ENCODE assay signal across 8 cellular contexts in genomic region chr9:6955251-6955921, GRCh38.
A peak's percentile ranks its signal among the peaks of the same experiment; 100 is the strongest.
DNase-seq lines count a peak whose midpoint lies in the region; ATAC-seq lines count a peak whose summit lies in the region.

No MANE protein-coding gene starts in this region.

- no peak overlapping the region for H3K4me3 ChIP-seq in GM23248

- H3K9ac ChIP-seq in GM23248, result no peak overlapping the region

- H3K27me3 ChIP-seq in GM23248 (replicated peaks; ENCODE audit: insufficient read depth), result no peaks in the 10 kb centered on the region

- intact Hi-C loops in left ventricle myocardium superior (cut with micrococcal nuclease), result no loop called here

- no peaks in the 10 kb centered on the region; the same call in 1 of the 2 replicates for H4K20me1 ChIP-seq in GM23248 (ENCODE audit: insufficient read depth)

- no peak overlapping the region for H2AFZ ChIP-seq in GM23248

- H3F3A ChIP-seq in GM23248 (ENCODE audit: insufficient read depth), result no peaks in the 10 kb centered on the region

- DNase-seq in ELR (ENCODE audit: low read depth), result peak; percentile 49
- peak; percentile 60 for DNase-seq in GM23248
- peak; percentile 78 for DNase-seq in NCI-H69 (lab: John Stamatoyannopoulos, UW)
- no peak for DNase-seq in left ventricle myocardium superior
- DNase-seq in KBM-7, result no peak
- no peak for DNase-seq in stimulated activated naive CD4-positive, alpha-beta T cell (lab: John Stamatoyannopoulos, UW)
- no peak for DNase-seq in mesenteric fat pad (ENCODE audit: low spot score)
- DNase-seq in kidney glomerular epithelial cell (lab: John Stamatoyannopoulos, UW), result no peak

- no peak overlapping the region for H3K4me2 ChIP-seq in GM23248 (ENCODE audit: unreplicated experiment)

- in situ Hi-C loops in GM23248 (cut with MboI) (no loop called here), KBM-7 (cut with MboI; ENCODE audit: low pct_unique_long_range_greater_than_20kb, low sequenced_read_pairs) (no loop called here)

- H3K9me2 ChIP-seq in GM23248 (ENCODE audit: insufficient read depth), result no peaks in the 10 kb centered on the region

- no peaks in the 10 kb centered on the region for H3K79me2 ChIP-seq in GM23248 (ENCODE audit: insufficient read depth)

- H3K27ac ChIP-seq in GM23248, result no peak overlapping the region

- ATAC-seq in left ventricle myocardium superior, result peak; percentile 49

- H3K9me3 ChIP-seq in GM23248 (ENCODE audit: low read depth), result no peaks in the 10 kb centered on the region

- 0 out of 2 replicates have a peak, but pooled peaks cover 11% of the 10 kb centered on the region for H3K4me1 ChIP-seq in GM23248 (ENCODE audit: insufficient read depth)

- H3K36me3 ChIP-seq in GM23248 (ENCODE audit: low read depth), result no peaks in the 10 kb centered on the region

- 87 to 88% methylated on average over 7 of the region's 7 CpGs for WGBS in GM23248 (ENCODE audit: low coverage in 1 of 2, low lambda C conversion rate in 2 of 2, missing lambda C conversion rate in 2 of 2), 2 experiments

Comparison
In these comparisons a context has a peak if more than half of its experiments do, and no peak if none do; other contexts are left out.
1. DNase-seq: peak in ELR (single experiment), GM23248 (single experiment) and NCI-H69 (single experiment); none in left ventricle myocardium superior (single experiment), KBM-7 (single experiment), stimulated activated naive CD4-positive, alpha-beta T cell (0 of 6), mesenteric fat pad (single experiment) and kidney glomerular epithelial cell (single experiment).